In the genomic region with DNA sequence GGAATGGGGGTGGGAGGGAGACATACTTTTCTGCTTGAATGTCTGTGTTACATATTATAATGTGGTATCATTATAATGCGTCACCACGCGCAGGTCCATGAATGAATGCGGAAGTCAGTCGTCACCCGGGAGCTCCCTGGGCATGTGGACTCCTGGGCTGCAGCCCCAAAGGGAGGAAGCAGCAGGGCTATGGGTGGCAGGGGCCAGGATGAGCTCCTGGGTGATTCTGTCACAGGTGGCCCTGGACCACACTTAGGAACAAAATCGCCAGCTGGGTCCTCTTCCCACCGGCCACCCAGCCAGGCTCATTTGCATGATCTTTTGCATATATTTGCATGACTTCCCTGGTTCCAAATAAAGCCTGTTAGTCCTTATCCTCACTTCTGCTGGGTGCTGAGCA, we compare ENCODE assay signal across 33 cellular contexts. TPM values are rescaled to one million over a fixed set of nuclear protein-coding genes. Genes with fewer than 3 reads are reported as not detected.
DNase-seq lines count a peak whose midpoint lies in the region; TF ChIP-seq lines count a peak whose summit lies in the region.
"Had no signal": no experiment of that assay in that cellular context is flagged by ENCODE, and none has a peak within 500 bp of the region (broad histone marks: within the 10 kb centered on the region; RNA-seq: fewer than 3 reads in every experiment).

No MANE protein-coding gene starts in this region.

- H3K36me3 ChIP-seq in OCI-LY3 (replicated peaks; ENCODE audit: low read depth, low read length) (no peaks in the 10 kb centered on the region), neural progenitor cell (no peaks in the 10 kb centered on the region)
- H3K36me3 ChIP-seq: cardiac muscle cell, colonic mucosa, tibial artery had no signal

- no peak overlapping the region for H3K27ac ChIP-seq in OCI-LY3 (ENCODE audit: low read length)
- no peak overlapping the region for H3K27ac ChIP-seq in neural progenitor cell
- H3K27ac ChIP-seq: cardiac muscle cell, colonic mucosa, epithelial cell of prostate, tibial artery, VCaP had no signal

- no peaks in the 10 kb centered on the region for H3K36me3 Mint-ChIP-seq in T-helper 2 cell treated with Interferon-gamma antibody and Interleukin-4, amounts not matched to agents 5 μg/mL and 100 μg/mL, for 36 hours (ENCODE audit: low read depth)
- H3K36me3 Mint-ChIP-seq in neural progenitor cell: no peaks in the 10 kb centered on the region
- H3K36me3 Mint-ChIP-seq: activated naive CD8-positive, alpha-beta T cell; CD8-positive, alpha-beta T cell; naive B cell had no signal

- H4K20me1 ChIP-seq in OCI-LY3 (ENCODE audit: insufficient read depth, low read length) (no peaks in the 10 kb centered on the region), neural progenitor cell (ENCODE audit: low read depth) (no peaks in the 10 kb centered on the region)

- H3K4me1 ChIP-seq in OCI-LY3 (ENCODE audit: low read length): peaks cover 18% of the 10 kb centered on the region
- peaks cover 18% of the 10 kb centered on the region for H3K4me1 ChIP-seq in neural progenitor cell
- H3K4me1 ChIP-seq: colonic mucosa had no signal

- H3K27me3 ChIP-seq in OCI-LY3 (ENCODE audit: low read depth, low read length) (0 out of 2 replicates have a peak, but pooled peaks cover 4% of the 10 kb centered on the region), neural progenitor cell (no peaks in the 10 kb centered on the region)
- H3K27me3 ChIP-seq: cardiac muscle cell, colonic mucosa had no signal

- no peak overlapping the region for H3K4me3 Mint-ChIP-seq in T-helper 2 cell treated with Interferon-gamma antibody and Interleukin-4, amounts not matched to agents 5 μg/mL and 100 μg/mL, for 36 hours
- no peak overlapping the region for H3K4me3 Mint-ChIP-seq in neural progenitor cell
- H3K4me3 Mint-ChIP-seq: activated naive CD8-positive, alpha-beta T cell; B cell; CD8-positive, alpha-beta T cell had no signal

- H3K27me3 Mint-ChIP-seq in T-helper 2 cell treated with Interferon-gamma antibody and Interleukin-4, amounts not matched to agents 5 μg/mL and 100 μg/mL, for 36 hours (ENCODE audit: low read depth): peaks cover 21% of the 10 kb centered on the region
- H3K27me3 Mint-ChIP-seq in neural progenitor cell (ENCODE audit: insufficient read depth, low read depth): peaks cover 10% of the 10 kb centered on the region
- H3K27me3 Mint-ChIP-seq: activated naive CD8-positive, alpha-beta T cell; B cell had no signal

- H3K27ac Mint-ChIP-seq in T-helper 2 cell treated with Interferon-gamma antibody and Interleukin-4, amounts not matched to agents 5 μg/mL and 100 μg/mL, for 36 hours: no peak overlapping the region
- no peak overlapping the region for H3K27ac Mint-ChIP-seq in neural progenitor cell
- H3K27ac Mint-ChIP-seq: activated naive CD8-positive, alpha-beta T cell; B cell; CD8-positive, alpha-beta T cell; naive B cell had no signal

- peak; percentile 25 for DNase-seq in D341Med (ENCODE audit: low spot score)
- DNase-seq in HuH-7 (ENCODE audit: low spot score): peak; percentile 6
- peak; percentile 34 for DNase-seq in left kidney (ENCODE audit: low read depth, low spot score)
- DNase-seq in T-helper 2 cell treated with Interferon-gamma antibody and Interleukin-4, amounts not matched to agents 5 μg/mL and 100 μg/mL, for 36 hours (ENCODE audit: low spot score): no peak
- no peak for DNase-seq in neural progenitor cell (ENCODE audit: low spot score)
- no peak for DNase-seq in retina
- DNase-seq in NCI-H774 (lab: John Stamatoyannopoulos, UW): no peak
- DNase-seq: activated CD4-positive, alpha-beta T cell treated with anti-CD3 and anti-CD28 coated beads for 48 hours; activated CD8-positive, alpha-beta memory T cell treated with anti-CD3 and anti-CD28 coated beads for 24 hours; activated effector memory CD4-positive, alpha-beta T cell treated with Interleukin-2 at 50 U/mL for 16 hours; activated T-cell treated with anti-CD3 and anti-CD28 coated beads, Interleukin-2, amount 50 U/mL, for 1 hour; aorta; CD8-positive, alpha-beta T cell; colonic mucosa; DMS 273 treated with DMSO at 0.1 percent for 48 hours; effector CD8-positive, alpha-beta T cell; left ventricle myocardium superior; midbrain; naive B cell; NCI-H1930; NCI-H2171 treated with DMSO at 0.1 percent for 48 hours; NCI-H510A treated with DMSO at 0.1 percent for 48 hours; SIG-M5; stimulated activated CD4-positive, alpha-beta T cell treated with anti-CD3 and anti-CD28 coated beads, Interleukin-15, amount 100 ng/mL, for 24 hours; stimulated activated CD4-positive, alpha-beta T cell treated with anti-CD3 and anti-CD28 coated beads, Interleukin-4, amount 100 ng/mL, for 4 hours had no signal

- peaks cover 19% of the 10 kb centered on the region for H3F3A ChIP-seq in neural progenitor cell (ENCODE audit: low read depth)

- H3K4me3 ChIP-seq in OCI-LY3 (ENCODE audit: low read length) (peak overlapping the region; percentile 42), neural progenitor cell (no peak overlapping the region)
- H3K4me3 ChIP-seq: cardiac muscle cell, colonic mucosa, tibial artery had no signal

- no peaks in the 10 kb centered on the region for H3K9me3 Mint-ChIP-seq in T-helper 2 cell treated with Interferon-gamma antibody and Interleukin-4, amounts not matched to agents 5 μg/mL and 100 μg/mL, for 36 hours
- peaks cover 5% of the 10 kb centered on the region for H3K9me3 Mint-ChIP-seq in neural progenitor cell
- H3K9me3 Mint-ChIP-seq: CD8-positive, alpha-beta T cell; naive B cell had no signal

- no peaks in the 10 kb centered on the region for H3K9me3 ChIP-seq in OCI-LY3 (ENCODE audit: insufficient read depth, low read length)
- H3K9me3 ChIP-seq in neural progenitor cell (ENCODE audit: low read depth): no peaks in the 10 kb centered on the region
- H3K9me3 ChIP-seq: colonic mucosa, tibial artery had no signal

- peak overlapping the region; percentile 49 for H3K4me2 ChIP-seq in OCI-LY3 (ENCODE audit: low read length)
- H3K4me2 ChIP-seq in neural progenitor cell: no peak overlapping the region

- H3K9ac ChIP-seq in OCI-LY3 (ENCODE audit: low read length) (peak overlapping the region; percentile 6; the same call in 1 of the 2 replicates), neural progenitor cell (no peak overlapping the region)

- H2AFZ ChIP-seq in OCI-LY3 (ENCODE audit: low read depth, low read length): no peak overlapping the region; the same call in 1 of the 2 replicates
- H2AFZ ChIP-seq in neural progenitor cell (replicated peaks): no peak overlapping the region

- peaks cover 5% of the 10 kb centered on the region for H3K4me1 Mint-ChIP-seq in T-helper 2 cell treated with Interferon-gamma antibody and Interleukin-4, amounts not matched to agents 5 μg/mL and 100 μg/mL, for 36 hours (ENCODE audit: low read depth)
- H3K4me1 Mint-ChIP-seq in neural progenitor cell: peaks cover 28% of the 10 kb centered on the region

- H3K79me2 ChIP-seq in OCI-LY3 (ENCODE audit: low read length) (no peaks in the 10 kb centered on the region), neural progenitor cell (ENCODE audit: low read depth) (no peaks in the 10 kb centered on the region)

- TF ChIP-seq CTCF in OCI-LY3 (IDR thresholded peaks at IDR 0.05; ENCODE audit: low read depth, low read length) (no peak), neural progenitor cell (IDR thresholded peaks at IDR 0.05) (no peak)

RNA-seq across cellular contexts. Expression of gene KCNJ4, which starts 51.2 kb away (rescaled TPM):
- total RNA-seq in neural progenitor cell (ENCODE audit: low replicate concordance): 0.82 and 4.6 TPM in 2 replicates
- total RNA-seq: aorta; B cell; CD8-positive, alpha-beta T cell; colonic mucosa; pulmonary artery endothelial cell had no signal

Comparison
In these comparisons a context has a peak if more than half of its experiments do, and no peak if none do; other contexts are left out.
1. DNase-seq: peak in D341Med (single experiment), HuH-7 (single experiment) and left kidney (single experiment); none in T-helper 2 cell treated with Interferon-gamma antibody and Interleukin-4, amounts not matched to agents 5 μg/mL and 100 μg/mL, for 36 hours (single experiment), neural progenitor cell (single experiment), retina (single experiment) and NCI-H774 (single experiment).